In the genomic region with DNA sequence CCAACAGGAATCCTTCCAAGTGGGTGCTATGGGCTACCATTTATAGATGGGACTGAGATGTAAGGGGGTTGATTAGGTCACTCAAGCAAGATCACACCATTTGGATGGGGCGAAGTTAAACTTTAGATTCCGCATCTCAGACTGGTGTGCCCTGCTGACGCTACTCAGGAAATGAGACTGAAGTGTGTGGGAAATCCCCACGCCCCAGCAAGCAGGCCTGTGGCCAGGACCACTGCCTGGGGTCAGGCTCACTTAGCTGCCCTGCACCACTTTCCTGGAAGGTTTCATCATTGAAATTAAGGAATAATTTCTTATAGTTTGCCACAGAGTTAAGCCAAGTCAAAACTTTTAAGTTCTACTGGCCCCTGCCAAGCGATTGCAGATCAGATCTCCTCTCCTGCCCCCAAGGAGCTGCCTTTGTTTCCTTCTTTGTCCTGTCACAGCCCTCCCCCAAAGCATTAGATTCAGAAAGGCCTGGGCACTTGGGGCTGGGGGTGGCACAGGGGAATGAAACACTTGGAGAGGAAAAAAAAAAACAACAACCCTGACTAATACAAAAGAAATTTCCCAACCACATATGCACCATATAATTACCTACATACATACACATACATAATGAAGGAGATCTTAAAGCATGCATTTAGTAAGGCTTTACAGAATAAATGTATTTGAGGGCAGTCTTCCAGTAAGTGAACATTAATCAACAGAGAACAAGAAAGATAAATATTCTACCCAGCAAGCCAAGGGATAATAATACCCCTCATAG, we compare ENCODE assay signal across 8 cellular contexts.
DNase-seq lines count a peak whose midpoint lies in the region; ATAC-seq and TF ChIP-seq lines count a peak whose summit lies in the region.

No MANE protein-coding gene starts in this region.

- peaks cover 3% of the 10 kb centered on the region for H3K36me3 Mint-ChIP-seq in activated T-helper 2 cell treated with anti-CD3 and anti-CD28 coated beads, Interferon-gamma antibody, Interleukin-2, Interleukin-4, amounts not matched to agents 10 μg/mL and 5 μg/mL and 100 μg/mL, durations not matched to agents 14 hours and 24 hours and 36 hours (ENCODE audit: low read depth)
- H3K36me3 Mint-ChIP-seq in stimulated activated memory B cell treated with anti-CD40 and anti-IgM and Interleukin-4, amounts not matched to agents 10 μg/mL and 1 μg/mL and 100 μg/mL, for 72 hours, result no peaks in the 10 kb centered on the region

- H3K27me3 Mint-ChIP-seq in activated T-helper 2 cell treated with anti-CD3 and anti-CD28 coated beads, Interferon-gamma antibody, Interleukin-2, Interleukin-4, amounts not matched to agents 10 μg/mL and 5 μg/mL and 100 μg/mL, durations not matched to agents 14 hours and 24 hours and 36 hours (ENCODE audit: low read depth), result no peaks in the 10 kb centered on the region
- H3K27me3 Mint-ChIP-seq in stimulated activated memory B cell treated with anti-CD40 and anti-IgM and Interleukin-4, amounts not matched to agents 10 μg/mL and 1 μg/mL and 100 μg/mL, for 72 hours, result no peaks in the 10 kb centered on the region

- H3K9me3 Mint-ChIP-seq in activated T-helper 2 cell treated with anti-CD3 and anti-CD28 coated beads, Interferon-gamma antibody, Interleukin-2, Interleukin-4, amounts not matched to agents 10 μg/mL and 5 μg/mL and 100 μg/mL, durations not matched to agents 14 hours and 24 hours and 36 hours, result no peaks in the 10 kb centered on the region
- no peaks in the 10 kb centered on the region for H3K9me3 Mint-ChIP-seq in stimulated activated memory B cell treated with anti-CD40 and anti-IgM and Interleukin-4, amounts not matched to agents 10 μg/mL and 1 μg/mL and 100 μg/mL, for 72 hours

- H3K4me1 Mint-ChIP-seq in activated T-helper 2 cell treated with anti-CD3 and anti-CD28 coated beads, Interferon-gamma antibody, Interleukin-2, Interleukin-4, amounts not matched to agents 10 μg/mL and 5 μg/mL and 100 μg/mL, durations not matched to agents 14 hours and 24 hours and 36 hours (ENCODE audit: low read depth), result peaks cover 61% of the 10 kb centered on the region
- peaks cover 19% of the 10 kb centered on the region for H3K4me1 Mint-ChIP-seq in stimulated activated memory B cell treated with anti-CD40 and anti-IgM and Interleukin-4, amounts not matched to agents 10 μg/mL and 1 μg/mL and 100 μg/mL, for 72 hours

- no peak for TF ChIP-seq POLR2A in testis (IDR thresholded peaks at IDR 0.05)

- H3K27me3 ChIP-seq in left lung, result no peaks in the 10 kb centered on the region
- no peaks in the 10 kb centered on the region for H3K27me3 ChIP-seq in testis

- 79 to 90% methylated on average over 4 to 5 of the region's 5 CpGs for WGBS in testis, 2 donors

- H3K27ac ChIP-seq in left lung (peak overlapping the region in 1 of 2 donors; percentile 23), testis (no peak overlapping the region)

- peak overlapping the region; percentile 95 for H3K27ac Mint-ChIP-seq in activated T-helper 2 cell treated with anti-CD3 and anti-CD28 coated beads, Interferon-gamma antibody, Interleukin-2, Interleukin-4, amounts not matched to agents 10 μg/mL and 5 μg/mL and 100 μg/mL, durations not matched to agents 14 hours and 24 hours and 36 hours
- peak overlapping the region; percentile 75 for H3K27ac Mint-ChIP-seq in stimulated activated memory B cell treated with anti-CD40 and anti-IgM and Interleukin-4, amounts not matched to agents 10 μg/mL and 1 μg/mL and 100 μg/mL, for 72 hours

- H3K4me1 ChIP-seq in left lung, result peaks cover 10 to 26% of the 10 kb centered on the region in 2 donors
- H3K4me1 ChIP-seq in testis, result peaks cover 44% of the 10 kb centered on the region

- ATAC-seq in GM21786 (IDR thresholded peaks at IDR 0.05; ENCODE audit: unreplicated experiment), result peak; percentile 92
- peak; percentile 59 for ATAC-seq in left lung
- peak; percentile 87 for ATAC-seq in stimulated activated memory B cell treated with anti-CD40 and anti-IgM and Interleukin-4, amounts not matched to agents 10 μg/mL and 1 μg/mL and 100 μg/mL, for 72 hours

- H3K9me3 ChIP-seq in left lung (no peaks in the 10 kb centered on the region), testis (no peaks in the 10 kb centered on the region)

- H3K4me3 ChIP-seq in left lung (no peak overlapping the region), testis (no peak overlapping the region)

- no peaks in the 10 kb centered on the region for H3K36me3 ChIP-seq in left lung
- H3K36me3 ChIP-seq in testis (ENCODE audit: low read depth, missing control alignments), result no peaks in the 10 kb centered on the region

- peak overlapping the region; percentile 39 for H3K4me3 Mint-ChIP-seq in activated T-helper 2 cell treated with anti-CD3 and anti-CD28 coated beads, Interferon-gamma antibody, Interleukin-2, Interleukin-4, amounts not matched to agents 10 μg/mL and 5 μg/mL and 100 μg/mL, durations not matched to agents 14 hours and 24 hours and 36 hours (ENCODE audit: low read depth)
- no peak overlapping the region for H3K4me3 Mint-ChIP-seq in stimulated activated memory B cell treated with anti-CD40 and anti-IgM and Interleukin-4, amounts not matched to agents 10 μg/mL and 1 μg/mL and 100 μg/mL, for 72 hours

- TF ChIP-seq CTCF in left lung (IDR thresholded peaks at IDR 0.05), result no peak
- TF ChIP-seq CTCF in testis (IDR thresholded peaks at IDR 0.05), result no peak

- DNase-seq in Daoy (ENCODE audit: low read depth), result peak; percentile 96
- peak; percentile 71 for DNase-seq in NCI-H2227 treated with DMSO at 0.1 percent for 48 hours (lab: John Stamatoyannopoulos, UW)
- DNase-seq in activated T-helper 2 cell treated with anti-CD3 and anti-CD28 coated beads, Interferon-gamma antibody, Interleukin-2, Interleukin-4, amounts not matched to agents 10 μg/mL and 5 μg/mL and 100 μg/mL, durations not matched to agents 14 hours and 24 hours and 36 hours (ENCODE audit: low spot score), result peak; percentile 45
- peak in 1 of 2 donors; percentile 52 for DNase-seq in left lung
- DNase-seq in testis, result no peak
- DNase-seq in LoVo (ENCODE audit: low spot score), result no peak

- intact Hi-C loops in activated T-helper 2 cell treated with anti-CD3 and anti-CD28 coated beads, Interferon-gamma antibody, Interleukin-2, Interleukin-4, amounts not matched to agents 10 μg/mL and 5 μg/mL and 100 μg/mL, durations not matched to agents 14 hours and 24 hours and 36 hours (cut with micrococcal nuclease), result loop anchor here (1.0 kb wide), 3 partner anchors 32 to 70 kb away; a partner anchor contains a TSS
- intact Hi-C loops in left lung (cut with DNase I), result no loop called here
- intact Hi-C loops in testis (cut with DNase I; ENCODE audit: low total_unique reads), result no loop called here

Comparison
In these comparisons a context has a peak if more than half of its experiments do, and no peak if none do; other contexts are left out.
1. DNase-seq: peak in Daoy (single experiment), NCI-H2227 treated with DMSO at 0.1 percent for 48 hours (single experiment) and activated T-helper 2 cell treated with anti-CD3 and anti-CD28 coated beads, Interferon-gamma antibody, Interleukin-2, Interleukin-4, amounts not matched to agents 10 μg/mL and 5 μg/mL and 100 μg/mL, durations not matched to agents 14 hours and 24 hours and 36 hours (single experiment); none in testis (single experiment) and LoVo (single experiment).
2. Peak in every context shown above with its lines, with median percentiles within 50 percentile points of each other: ATAC-seq.